Comparison of ENCODE assay signal across 8 cellular contexts in genomic region chr3:192409203-192409837, GRCh38.
A peak's percentile ranks its signal among the peaks of the same experiment; 100 is the strongest.
DNase-seq lines count a peak whose midpoint lies in the region; ATAC-seq lines count a peak whose summit lies in the region.

No MANE protein-coding gene starts in this region.

- no peak overlapping the region for H3K27ac ChIP-seq in SK-N-MC

- no peaks in the 10 kb centered on the region for H3K9me3 ChIP-seq in SK-N-MC (ENCODE audit: low read depth, low read length)

- H3K4me3 ChIP-seq in H7 (ENCODE audit: insufficient read depth, low read depth, low read length) = peak overlapping the region; percentile 79
- H3K4me3 ChIP-seq in SK-N-MC = peak overlapping the region; percentile 92

- H3K36me3 ChIP-seq in H7 (replicated peaks; ENCODE audit: control insufficient read depth, insufficient read depth, low read length) (no peaks in the 10 kb centered on the region), SK-N-MC (ENCODE audit: insufficient read depth, low read length) (no peaks in the 10 kb centered on the region)

- DNase-seq in Daoy (ENCODE audit: low read depth) (peak; percentile 77), H7 (peak; percentile 80), SK-N-MC (ENCODE audit: low read depth, low spot score) (no peak), Right ventricle myocardium superior (peak; percentile 52), retina (peak; percentile 88), GDM1 (lab: John Stamatoyannopoulos, UW) (no peak), DMS153 (lab: John Stamatoyannopoulos, UW) (no peak)

- intact Hi-C loops in Right ventricle myocardium superior (cut with DNase I) = no loop called here

- ATAC-seq in Right ventricle myocardium superior (ENCODE audit: poor library complexity) (peak; percentile 26), HG02840 (IDR thresholded peaks at IDR 0.05; ENCODE audit: low FRiP score, unreplicated experiment) (no peak)

- H3K9ac ChIP-seq in SK-N-MC (ENCODE audit: insufficient read length) = peak overlapping the region; percentile 52

- peaks cover 65% of the 10 kb centered on the region for H3K27me3 ChIP-seq in H7 (ENCODE audit: control insufficient read depth, insufficient read depth, low read length)

Comparison
In these comparisons a context has a peak if more than half of its experiments do, and no peak if none do; other contexts are left out.
1. DNase-seq: peak in Daoy (single experiment), H7 (single experiment), Right ventricle myocardium superior (single experiment) and retina (single experiment); none in SK-N-MC (single experiment), GDM1 (single experiment) and DMS153 (single experiment).